ENCODE assay signal across 13 cellular contexts in the genomic region with DNA sequence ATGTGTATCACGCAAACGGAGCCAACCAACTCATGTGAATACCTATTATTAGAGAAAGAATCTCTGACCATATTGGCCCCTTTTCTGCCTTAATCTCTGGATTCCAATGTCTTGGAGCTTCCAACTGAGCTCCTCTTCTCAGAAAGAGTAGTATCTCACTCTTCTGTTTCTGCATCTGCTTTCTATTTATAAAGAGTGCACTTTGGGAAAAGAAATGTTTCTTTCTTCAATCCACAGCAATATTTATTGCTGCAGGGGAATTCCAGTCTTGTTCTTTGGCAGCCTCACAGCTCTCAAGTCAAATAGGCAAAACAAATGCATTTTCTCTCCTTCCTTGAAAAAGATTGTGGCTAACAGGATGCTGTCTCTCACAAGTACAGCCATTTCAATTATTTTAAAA.
DNase-seq lines count a peak whose midpoint lies in the region; ATAC-seq and TF ChIP-seq lines count a peak whose summit lies in the region.
"Had no signal": no experiment of that assay in that cellular context is flagged by ENCODE, and none has a peak within 500 bp of the region (broad histone marks: within the 10 kb centered on the region; RNA-seq: fewer than 3 reads in every experiment).

No MANE protein-coding gene starts in this region.

- ATAC-seq in HG02885 (IDR thresholded peaks at IDR 0.05; ENCODE audit: poor library complexity, unreplicated experiment): no peak

- POLR2A ChIA-PET in CD4-positive, alpha-beta memory T cell (lab: Charles Lee; ENCODE audit: partially characterized antibody): no interaction called here

- peak overlapping the region; percentile 60 for H3K27ac ChIP-seq in iPS-18a (ENCODE audit: low read length)
- peak overlapping the region; percentile 86 for H3K27ac ChIP-seq in smooth muscle cell (ENCODE audit: low read depth)
- H3K27ac ChIP-seq in CD4-positive, alpha-beta memory T cell (ENCODE audit: low read depth, low read length): no peak overlapping the region
- H3K27ac ChIP-seq: BLaER1 treated with 17β-estradiol and CSF1 and Interleukin-3, amounts not matched to agents 10 nM and 100 nM; ovary had no signal

- DNase-seq in GM03348 (ENCODE audit: low spot score) (peak; percentile 21), smooth muscle cell (lab: John Stamatoyannopoulos, UW; ENCODE audit: unreplicated experiment) (no peak), DMS53 (lab: John Stamatoyannopoulos, UW) (no peak)
- DNase-seq in stimulated activated CD4-positive, alpha-beta T cell treated with anti-CD3 and anti-CD28 coated beads, Interleukin-12 subunit alpha, Interleukin-12 subunit beta, amount 100 ng/mL, for 4 hours: no peak
- no peak for DNase-seq in CD4-positive, alpha-beta memory T cell
- DNase-seq: activated effector memory CD4-positive, alpha-beta T cell treated with Interleukin-2 at 50 U/mL for 16 hours; GOT3; MM.1S; ovary had no signal

- H3F3A ChIP-seq in smooth muscle cell (ENCODE audit: low read depth): peaks cover 22% of the 10 kb centered on the region

- H3K27me3 ChIP-seq in iPS-18a (ENCODE audit: control insufficient read depth, insufficient read depth, low read length) (no peaks in the 10 kb centered on the region), smooth muscle cell (ENCODE audit: low read depth) (no peaks in the 10 kb centered on the region)
- H3K27me3 ChIP-seq in CD4-positive, alpha-beta memory T cell (ENCODE audit: insufficient read depth, low read length): no peaks in the 10 kb centered on the region
- H3K27me3 ChIP-seq: BLaER1 treated with 17β-estradiol and CSF1 and Interleukin-3, amounts not matched to agents 10 nM and 100 nM; ovary had no signal

- peak overlapping the region; percentile 56 for H2AFZ ChIP-seq in smooth muscle cell (ENCODE audit: low read depth)

- H3K36me3 ChIP-seq in iPS-18a (ENCODE audit: control insufficient read depth, low read depth, low read length) (no peaks in the 10 kb centered on the region), smooth muscle cell (ENCODE audit: low read depth) (peaks cover 6% of the 10 kb centered on the region)
- no peaks in the 10 kb centered on the region for H3K36me3 ChIP-seq in CD4-positive, alpha-beta memory T cell (ENCODE audit: insufficient read depth, low read length)
- H3K36me3 ChIP-seq: BLaER1 treated with 17β-estradiol and CSF1 and Interleukin-3, amounts not matched to agents 10 nM and 100 nM; ovary had no signal

- H3K36me3 Mint-ChIP-seq in brain: no peaks in the 10 kb centered on the region
- H3K36me3 Mint-ChIP-seq in CD4-positive, alpha-beta memory T cell: no peaks in the 10 kb centered on the region

- H3K27me3 Mint-ChIP-seq in brain: peaks cover 3% of the 10 kb centered on the region
- H3K27me3 Mint-ChIP-seq in CD4-positive, alpha-beta memory T cell: no peaks in the 10 kb centered on the region

- no peaks in the 10 kb centered on the region for H4K20me1 ChIP-seq in smooth muscle cell (ENCODE audit: low read depth)
- H4K20me1 ChIP-seq: BLaER1 treated with 17β-estradiol and CSF1 and Interleukin-3, amounts not matched to agents 10 nM and 100 nM had no signal

- peaks cover 25% of the 10 kb centered on the region for H3K4me1 Mint-ChIP-seq in brain
- no peaks in the 10 kb centered on the region for H3K4me1 Mint-ChIP-seq in CD4-positive, alpha-beta memory T cell

- peak overlapping the region in 3 of 5 experiments; percentile 29 to 45 (median 37) for H3K27ac Mint-ChIP-seq in brain
- no peak overlapping the region for H3K27ac Mint-ChIP-seq in CD4-positive, alpha-beta memory T cell

- H3K4me1 ChIP-seq in iPS-18a (ENCODE audit: control insufficient read depth, low read depth, low read length) (peaks cover 25% of the 10 kb centered on the region), smooth muscle cell (ENCODE audit: low read depth) (peaks cover 20% of the 10 kb centered on the region)
- no peaks in the 10 kb centered on the region for H3K4me1 ChIP-seq in CD4-positive, alpha-beta memory T cell (ENCODE audit: insufficient read depth, low read length)

- 41% methylated on average over 2 of the region's 2 CpGs for WGBS in smooth muscle cell (ENCODE audit: low lambda C conversion rate)

- TF ChIP-seq CTCF in brain (conservative IDR thresholded peaks at IDR 0.05): no peak
- TF ChIP-seq CTCF in smooth muscle cell (IDR thresholded peaks at IDR 0.05; ENCODE audit: borderline replicate concordance, insufficient read depth, poor library complexity, severe bottlenecking): no peak

- CTCF ChIA-PET in CD4-positive, alpha-beta memory T cell (lab: Charles Lee; ENCODE audit: partially characterized antibody): no interaction called here

- H3K9ac ChIP-seq in iPS-18a (ENCODE audit: low read length): no peak overlapping the region
- peak overlapping the region; percentile 27 for H3K9ac ChIP-seq in smooth muscle cell (ENCODE audit: low read depth)
- H3K9ac ChIP-seq: BLaER1 treated with 17β-estradiol and CSF1 and Interleukin-3, amounts not matched to agents 10 nM and 100 nM had no signal

- peak overlapping the region; percentile 60 for H3K4me2 ChIP-seq in smooth muscle cell
- H3K4me2 ChIP-seq: BLaER1 treated with 17β-estradiol and CSF1 and Interleukin-3, amounts not matched to agents 10 nM and 100 nM had no signal

- H3K79me2 ChIP-seq in smooth muscle cell (ENCODE audit: low read depth): no peaks in the 10 kb centered on the region

- intact Hi-C loops in CD4-positive, alpha-beta memory T cell (cut with micrococcal nuclease): no loop called here

- H3K4me3 ChIP-seq in iPS-18a (ENCODE audit: low read length): no peak overlapping the region
- H3K4me3 ChIP-seq in smooth muscle cell: no peak overlapping the region
- H3K4me3 ChIP-seq in CD4-positive, alpha-beta memory T cell (ENCODE audit: low read length in 2 of 2): no peak overlapping the region
- H3K4me3 ChIP-seq: BLaER1 treated with 17β-estradiol and CSF1 and Interleukin-3, amounts not matched to agents 10 nM and 100 nM; ovary had no signal

- H3K9me3 ChIP-seq in iPS-18a (ENCODE audit: control insufficient read depth, low read depth, low read length) (no peaks in the 10 kb centered on the region), smooth muscle cell (replicated peaks; ENCODE audit: low read depth) (peaks cover 19% of the 10 kb centered on the region)
- no peaks in the 10 kb centered on the region for H3K9me3 ChIP-seq in CD4-positive, alpha-beta memory T cell (ENCODE audit: control insufficient read depth in 1 of 2, low read length in 2 of 2)
- H3K9me3 ChIP-seq: ovary had no signal

- no peak overlapping the region for H3K4me3 Mint-ChIP-seq in brain
- H3K4me3 Mint-ChIP-seq in CD4-positive, alpha-beta memory T cell: no peak overlapping the region

- peaks cover 7 to 24% (median 17%) of the 10 kb centered on the region in 5 experiments for H3K9me3 Mint-ChIP-seq in brain
- H3K9me3 Mint-ChIP-seq in CD4-positive, alpha-beta memory T cell: peaks cover 0 to 24% (median 12%) of the 10 kb centered on the region in 8 donors

Comparison
In these comparisons a context has a peak if more than half of its experiments do, and no peak if none do; other contexts are left out.
1. H3K27ac Mint-ChIP-seq: peak in brain (3 of 5); none in CD4-positive, alpha-beta memory T cell (0 of 7).